1 cellular context compared by ENCODE assay signal in genomic region chr10:667602-668143, GRCh38.
TF ChIP-seq lines count a peak whose summit lies in the region.

No MANE protein-coding gene starts in this region.

TF ChIP-seq in HepG2, 621 proteins besides CTCF, POLR2A, EP300 and RAD21:
- peak; percentile 77; the same call in 1 of the 2 replicates for TF ChIP-seq ZNF646 (CRISPR knock-in tag; IDR thresholded peaks at IDR 0.05)
- no peak for TF ChIP-seq U2AF2 (IDR thresholded peaks at IDR 0.05; ENCODE audit: low read depth, low read length)
- TF ChIP-seq NBN (conservative IDR thresholded peaks at IDR 0.05) = 0 out of 2 replicates have a peak, but pooled peaks have one; percentile 63
- 0 out of 2 replicates have a peak, but pooled peaks have one; percentile 3 for TF ChIP-seq ARNT (IDR thresholded peaks at IDR 0.05)
- 0 out of 2 replicates have a peak, but pooled peaks have one; percentile 18 for TF ChIP-seq ZNF207 (IDR thresholded peaks at IDR 0.05; ENCODE audit: borderline replicate concordance)
- no peak for TF ChIP-seq ZNF546 (CRISPR knock-in tag; conservative IDR thresholded peaks at IDR 0.05)
- TF ChIP-seq MNT (IDR thresholded peaks at IDR 0.05) = peak; percentile 87
- TF ChIP-seq PHB2 (IDR thresholded peaks at IDR 0.05; ENCODE audit: partially characterized antibody) = peak; percentile 74
- TF ChIP-seq ZNF83 (CRISPR knock-in tag; IDR thresholded peaks at IDR 0.05; ENCODE audit: borderline replicate concordance) = no peak
- TF ChIP-seq JUNB (CRISPR knock-in tag; IDR thresholded peaks at IDR 0.05; ENCODE audit: borderline replicate concordance) = 0 out of 2 replicates have a peak, but pooled peaks have one; percentile 20
- TF ChIP-seq TBL1XR1 (IDR thresholded peaks at IDR 0.05; ENCODE audit: borderline replicate concordance, low read length, partially characterized antibody) = no peak
